In the genomic region with DNA sequence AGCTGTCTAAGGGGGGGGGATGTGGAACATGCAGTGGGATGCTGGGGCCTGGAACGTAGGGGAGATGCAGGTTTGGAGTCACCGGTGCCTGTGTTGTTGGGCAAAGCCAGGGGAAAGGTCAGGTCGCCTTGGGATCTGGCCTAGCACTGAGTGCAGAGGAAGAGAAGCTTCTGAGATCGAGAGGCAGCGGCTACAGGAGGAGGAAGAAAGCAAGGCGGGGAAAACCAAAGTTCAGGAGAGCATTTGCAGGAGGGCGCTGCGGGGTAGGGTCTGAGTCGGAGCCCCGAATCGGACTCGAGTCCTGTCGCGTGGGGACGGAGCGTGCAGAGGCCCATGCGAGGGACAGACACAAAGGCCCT, we compare ENCODE assay signal across 8 cellular contexts. TPM values are rescaled to one million over a fixed set of nuclear protein-coding genes. Genes with fewer than 3 reads are reported as not detected.
DNase-seq lines count a peak whose midpoint lies in the region; ATAC-seq and TF ChIP-seq lines count a peak whose summit lies in the region.

No MANE protein-coding gene starts in this region.

- H3K4me2 ChIP-seq in MM.1S (ENCODE audit: low read depth, low read length) (peak overlapping the region; percentile 92), neural progenitor cell (peak overlapping the region; percentile 83)

- H3K79me2 ChIP-seq in MM.1S (ENCODE audit: low read length) (peaks cover 39% of the 10 kb centered on the region), neural progenitor cell (ENCODE audit: low read depth) (peaks cover 39% of the 10 kb centered on the region)

- CTCF ChIA-PET in Caco-2 (lab: Charles Lee), result interaction anchor here (0.6 to 4.0 kb wide), 11 partner anchors 19 to 1086 kb away, joined by 3 to 83 read pairs (median 10); partner anchors contain the start of genes LPIN3 and ZHX3

- no peak overlapping the region for H3K27ac ChIP-seq in MM.1S (ENCODE audit: low read length)
- no peak overlapping the region for H3K27ac ChIP-seq in duodenal mucosa (ENCODE audit: low read depth, low read length)
- no peak overlapping the region for H3K27ac ChIP-seq in neural progenitor cell

- intact Hi-C loops in Caco-2 (cut with micrococcal nuclease; ENCODE audit: unreplicated experiment), result loop anchor here (2.0 to 10.0 kb wide), 4 partner anchors 26 to 180 kb away; partner anchors contain the start of genes TOP1 and ZHX3

- H3K9me3 Mint-ChIP-seq in Caco-2 (ENCODE audit: unreplicated experiment), result no peaks in the 10 kb centered on the region
- H3K9me3 Mint-ChIP-seq in neural progenitor cell, result no peaks in the 10 kb centered on the region

- H3K9me3 ChIP-seq in Caco-2 (no peaks in the 10 kb centered on the region), MM.1S (replicated peaks; ENCODE audit: insufficient read depth, low read length) (no peaks in the 10 kb centered on the region), duodenal mucosa (ENCODE audit: control insufficient read depth in 1 of 2, low read length in 2 of 2) (no peaks in the 10 kb centered on the region), neural progenitor cell (ENCODE audit: low read depth) (no peaks in the 10 kb centered on the region)

- H2AFZ ChIP-seq in MM.1S (ENCODE audit: low read length) (peak overlapping the region; percentile 83), neural progenitor cell (replicated peaks) (peak overlapping the region; percentile 71)

- POLR2A ChIA-PET in Caco-2 (lab: Charles Lee), result interaction anchor here (0.6 to 0.9 kb wide), 2 partner anchors 204 to 567 kb away, joined by 3 to 4 read pairs; partner anchors contain the start of gene LPIN3

- ATAC-seq in HG02884 (IDR thresholded peaks at IDR 0.05; ENCODE audit: unreplicated experiment), result no peak

- H4K20me1 ChIP-seq in MM.1S (ENCODE audit: insufficient read depth, low read length), result no peaks in the 10 kb centered on the region
- peaks cover 34% of the 10 kb centered on the region for H4K20me1 ChIP-seq in neural progenitor cell (ENCODE audit: low read depth)

- H3K4me3 Mint-ChIP-seq in Caco-2 (ENCODE audit: unreplicated experiment), result peak overlapping the region; percentile 83
- H3K4me3 Mint-ChIP-seq in neural progenitor cell, result peak overlapping the region; percentile 90

- peaks cover 21% of the 10 kb centered on the region for H3K4me1 Mint-ChIP-seq in Caco-2 (ENCODE audit: low read depth, unreplicated experiment)
- H3K4me1 Mint-ChIP-seq in neural progenitor cell, result peaks cover 41% of the 10 kb centered on the region

- 0 out of 2 replicates have a peak, but pooled peaks cover 2% of the 10 kb centered on the region for H3K36me3 ChIP-seq in Caco-2 (ENCODE audit: control insufficient read depth, insufficient read depth, low read length)
- H3K36me3 ChIP-seq in MM.1S (replicated peaks; ENCODE audit: insufficient read depth, low read length), result no peaks in the 10 kb centered on the region
- H3K36me3 ChIP-seq in duodenal mucosa (ENCODE audit: control insufficient read depth in 1 of 2, insufficient read depth in 2 of 2, low read length in 2 of 2), result no peaks in the 10 kb centered on the region
- no peaks in the 10 kb centered on the region for H3K36me3 ChIP-seq in neural progenitor cell

- H3K27ac Mint-ChIP-seq in Caco-2 (ENCODE audit: unreplicated experiment) (peak overlapping the region; percentile 82), neural progenitor cell (peak overlapping the region; percentile 92)

- TF ChIP-seq CTCF in Caco-2 (IDR thresholded peaks at IDR 0.05; ENCODE audit: insufficient read depth in 1 of 2, low read depth in 1 of 2, low read length in 1 of 2, severe bottlenecking in 1 of 2, unreplicated experiment in 1 of 2) (peak in 1 of 2 experiments; percentile 19), MM.1S (IDR thresholded peaks at IDR 0.05; ENCODE audit: low read length) (no peak), neural progenitor cell (IDR thresholded peaks at IDR 0.05) (no peak)

- DNase-seq in Caco-2, result no peak
- DNase-seq in MM.1S, result no peak
- no peak for DNase-seq in neural progenitor cell (ENCODE audit: low spot score)
- no peak for DNase-seq in NCI-H1048 (lab: John Stamatoyannopoulos, UW)
- DNase-seq in SHP77 treated with DMSO at 0.1 percent for 48 hours (lab: John Stamatoyannopoulos, UW), result no peak
- DNase-seq in kidney glomerular epithelial cell (lab: John Stamatoyannopoulos, UW), result no peak

- peaks cover 17% of the 10 kb centered on the region for H3K4me1 ChIP-seq in Caco-2
- H3K4me1 ChIP-seq in MM.1S (ENCODE audit: low read length), result peaks cover 14% of the 10 kb centered on the region; the same call in 1 of the 2 replicates
- peaks cover 34 to 42% of the 10 kb centered on the region in 2 donors for H3K4me1 ChIP-seq in duodenal mucosa (ENCODE audit: control insufficient read depth in 1 of 2, insufficient read depth in 2 of 2, low read length in 2 of 2)
- peaks cover 38% of the 10 kb centered on the region for H3K4me1 ChIP-seq in neural progenitor cell

- no peak overlapping the region; the same call in 1 of the 2 replicates for H3K9ac ChIP-seq in MM.1S (ENCODE audit: low read length)
- peak overlapping the region; percentile 48 to 61 for H3K9ac ChIP-seq in duodenal mucosa (ENCODE audit: low read depth in 1 of 2, low read length in 2 of 2)
- H3K9ac ChIP-seq in neural progenitor cell, result peak overlapping the region; percentile 2

- H3K4me3 ChIP-seq in Caco-2 (ENCODE audit: low read depth, low read length) (peak overlapping the region; percentile 96), MM.1S (ENCODE audit: low read length) (peak overlapping the region; percentile 78), duodenal mucosa (ENCODE audit: low read depth in 1 of 2, low read length in 2 of 2) (peak overlapping the region; percentile 67 to 80), neural progenitor cell (peak overlapping the region; percentile 87)

- H3K27me3 Mint-ChIP-seq in Caco-2 (ENCODE audit: insufficient read depth, unreplicated experiment), result no peaks in the 10 kb centered on the region
- peaks cover 6% of the 10 kb centered on the region for H3K27me3 Mint-ChIP-seq in neural progenitor cell (ENCODE audit: insufficient read depth, low read depth)

- H3K36me3 Mint-ChIP-seq in Caco-2 (ENCODE audit: insufficient read depth, unreplicated experiment) (peaks cover 58% of the 10 kb centered on the region), neural progenitor cell (peaks cover 9% of the 10 kb centered on the region)

- H3F3A ChIP-seq in MM.1S (ENCODE audit: insufficient read depth, low read length) (0 out of 2 replicates have a peak, but pooled peaks cover 8% of the 10 kb centered on the region), neural progenitor cell (ENCODE audit: low read depth) (peaks cover 15% of the 10 kb centered on the region)

- H3K27me3 ChIP-seq in Caco-2 (replicated peaks; ENCODE audit: control insufficient read depth, insufficient read depth, low read length) (no peaks in the 10 kb centered on the region), MM.1S (replicated peaks; ENCODE audit: insufficient read depth, low read length) (no peaks in the 10 kb centered on the region), duodenal mucosa (ENCODE audit: control insufficient read depth in 1 of 2, insufficient read depth in 2 of 2, low read length in 2 of 2) (no peaks in the 10 kb centered on the region), neural progenitor cell (peaks cover 11% of the 10 kb centered on the region)

- no peaks in the 10 kb centered on the region for H3K9me2 ChIP-seq in MM.1S (replicated peaks; ENCODE audit: insufficient read depth, low read length)

- BruUV-seq in Caco-2 (replicated peaks; lab: Mats Ljungman, UMichigan), result no TSS peak

RNA-seq across cellular contexts. Expression of gene PLCG1, which starts 1.0 kb away (rescaled TPM):
- total RNA-seq in Caco-2 (2022), result 196 and 205 TPM in 2 replicates
- total RNA-seq in neural progenitor cell (ENCODE audit: low replicate concordance), result 146 and 265 TPM in 2 replicates
